In genomic region chr4:102687373-102687981, GRCh38 we compare ENCODE assay signal across 9 cellular contexts.
DNase-seq lines count a peak whose midpoint lies in the region; ATAC-seq and TF ChIP-seq lines count a peak whose summit lies in the region.
"Had no signal": no experiment of that assay in that cellular context is flagged by ENCODE, and none has a peak within 500 bp of the region (broad histone marks: within the 10 kb centered on the region; RNA-seq: fewer than 3 reads in every experiment).

No MANE protein-coding gene starts in this region.

- no peaks in the 10 kb centered on the region for H3K9me3 ChIP-seq in prostate gland

- no peaks in the 10 kb centered on the region for H3K36me3 ChIP-seq in prostate gland

- H3K36me3 Mint-ChIP-seq in naive B cell, result peaks cover 0 to 5% of the 10 kb centered on the region in 2 donors

- H3K4me3 Mint-ChIP-seq in naive B cell, result no peak overlapping the region

- peak; percentile 1 for DNase-seq in NCI-H460 (ENCODE audit: extremely low read depth, low read depth)
- no peak for DNase-seq in naive B cell
- DNase-seq in NCI-H2227 (lab: John Stamatoyannopoulos, UW; ENCODE audit: unreplicated experiment), result no peak
- DNase-seq in NCI-H526 (lab: John Stamatoyannopoulos, UW), result no peak
- DNase-seq in DMS79 (lab: John Stamatoyannopoulos, UW), result no peak
- no peak for DNase-seq in prostate gland (ENCODE audit: low spot score)
- DNase-seq: occipital lobe had no signal

- H3K27me3 ChIP-seq in prostate gland (replicated peaks; ENCODE audit: insufficient read depth), result no peaks in the 10 kb centered on the region

- no peak overlapping the region for H3K27ac Mint-ChIP-seq in naive B cell

- H3K27me3 Mint-ChIP-seq in naive B cell, result no peaks in the 10 kb centered on the region

- no peaks in the 10 kb centered on the region for H3K9me3 Mint-ChIP-seq in naive B cell

- 85% methylated on average over 4 of the region's 4 CpGs for WGBS in prostate gland

- no peak for TF ChIP-seq CTCF in prostate gland (IDR thresholded peaks at IDR 0.05)

- intact Hi-C loops in prostate gland (cut with DNase I), result no loop called here

- no peak overlapping the region for H3K4me3 ChIP-seq in prostate gland

- peak; percentile 87 for ATAC-seq in GM18868 (IDR thresholded peaks at IDR 0.05; ENCODE audit: unreplicated experiment)
- ATAC-seq in HG02642 (IDR thresholded peaks at IDR 0.05; ENCODE audit: poor library complexity, unreplicated experiment), result peak; percentile 93
- peak; percentile 60 to 71 for ATAC-seq in naive B cell (ENCODE audit: low read depth in 2 of 2)

- H3K4me1 ChIP-seq in prostate gland (replicated peaks), result no peaks in the 10 kb centered on the region

- TF ChIP-seq POLR2A in prostate gland (IDR thresholded peaks at IDR 0.05), result no peak

- no peak overlapping the region for H3K27ac ChIP-seq in prostate gland

- no peaks in the 10 kb centered on the region for H3K4me1 Mint-ChIP-seq in naive B cell
